8 cellular contexts compared by ENCODE assay signal in the genomic region with DNA sequence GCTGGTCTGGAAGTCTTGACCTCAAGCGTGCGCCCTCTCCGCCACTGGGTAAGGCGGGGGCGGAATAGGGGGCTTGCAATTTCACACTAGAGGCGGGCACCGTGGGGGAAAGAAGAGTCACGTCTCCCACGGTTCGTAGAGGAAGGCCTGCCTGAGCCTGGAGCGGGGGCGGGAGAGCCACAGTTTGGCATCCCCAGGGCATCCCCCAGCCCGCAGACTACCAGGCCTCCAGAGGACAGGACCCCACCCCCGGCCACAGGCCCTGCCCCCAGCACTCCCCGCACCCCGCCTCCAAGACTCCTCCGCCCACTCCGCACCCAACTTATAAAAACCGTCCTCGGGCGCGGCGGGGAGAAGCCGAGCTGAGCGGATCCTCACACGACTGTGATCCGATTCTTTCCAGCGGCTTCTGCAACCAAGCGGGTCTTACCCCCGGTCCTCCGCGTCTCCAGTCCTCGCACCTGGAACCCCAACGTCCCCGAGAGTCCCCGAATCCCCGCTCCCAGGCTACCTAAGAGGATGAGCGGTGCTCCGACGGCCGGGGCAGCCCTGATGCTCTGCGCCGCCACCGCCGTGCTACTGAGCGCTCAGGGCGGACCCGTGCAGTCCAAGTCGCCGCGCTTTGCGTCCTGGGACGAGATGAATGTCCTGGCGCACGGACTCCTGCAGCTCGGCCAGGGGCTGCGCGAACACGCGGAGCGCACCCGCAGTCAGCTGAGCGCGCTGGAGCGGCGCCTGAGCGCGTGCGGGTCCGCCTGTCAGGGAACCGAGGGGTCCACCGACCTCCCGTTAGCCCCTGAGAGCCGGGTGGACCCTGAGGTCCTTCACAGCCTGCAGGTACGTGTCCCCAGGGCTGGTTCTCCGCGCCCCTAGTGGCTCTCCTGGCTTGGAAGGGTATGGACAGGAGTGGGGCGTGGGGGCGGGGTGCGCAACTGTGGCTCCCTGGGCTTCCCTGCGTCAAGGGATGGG. TPM values are rescaled to one million over a fixed set of nuclear protein-coding genes. Genes with fewer than 3 reads are reported as not detected.
DNase-seq lines count a peak whose midpoint lies in the region; ATAC-seq and TF ChIP-seq lines count a peak whose summit lies in the region.

A gene with protein sequence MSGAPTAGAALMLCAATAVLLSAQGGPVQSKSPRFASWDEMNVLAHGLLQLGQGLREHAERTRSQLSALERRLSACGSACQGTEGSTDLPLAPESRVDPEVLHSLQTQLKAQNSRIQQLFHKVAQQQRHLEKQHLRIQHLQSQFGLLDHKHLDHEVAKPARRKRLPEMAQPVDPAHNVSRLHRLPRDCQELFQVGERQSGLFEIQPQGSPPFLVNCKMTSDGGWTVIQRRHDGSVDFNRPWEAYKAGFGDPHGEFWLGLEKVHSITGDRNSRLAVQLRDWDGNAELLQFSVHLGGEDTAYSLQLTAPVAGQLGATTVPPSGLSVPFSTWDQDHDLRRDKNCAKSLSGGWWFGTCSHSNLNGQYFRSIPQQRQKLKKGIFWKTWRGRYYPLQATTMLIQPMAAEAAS (plus strand): TSS at position 353 of the 969 bp plus-strand sequence. CDS start 167 bp downstream, at position 520.

- ATAC-seq in SK-N-SH treated with all-trans-retinoic acid at 6 μM for 48 hours, result peak; percentile 67

- TF ChIP-seq CTCF in GM06990 (IDR thresholded peaks at IDR 0.05; ENCODE audit: insufficient read depth, low read length, poor library complexity, severe bottlenecking), result peak; percentile 11

- H3K27me3 ChIP-seq in GM06990 (replicated peaks; ENCODE audit: control insufficient read depth, insufficient read depth, low read length), result no peaks in the 10 kb centered on the region; the same call in 1 of the 2 replicates

- DNase-seq in GM06990 (ENCODE audit: extremely low read depth, insufficient read length), result no peak
- DNase-seq in astrocyte of the hippocampus (ENCODE audit: low read depth, low spot score), result peak; percentile 77
- DNase-seq in hippocampal formation (lab: John Stamatoyannopoulos, UW), result peak; percentile 47 to 50
- peak; percentile 71 for DNase-seq in retina
- DNase-seq in foreskin melanocyte, result no peak
- DNase-seq in cerebellum (ENCODE audit: low spot score), result no peak
- no peak for DNase-seq in NCI-H82 treated with DMSO at 0.1 percent for 48 hours (lab: John Stamatoyannopoulos, UW; ENCODE audit: unreplicated experiment)

- peak within 1 kb of the TSS; percentile 2 for H3K4me3 ChIP-seq in GM06990 (replicated peaks; ENCODE audit: low read depth, low read length)

- H3K36me3 ChIP-seq in GM06990 (ENCODE audit: control insufficient read depth, insufficient read depth, low read length), result no peaks in the 10 kb centered on the region

TF ChIP-seq in SK-N-SH treated with all-trans-retinoic acid at 6 μM for 48 hours, 23 proteins besides CTCF, POLR2A, EP300 and RAD21:
- TF ChIP-seq ZFP3 (CRISPR knock-in tag; IDR thresholded peaks at IDR 0.05), result 0 out of 2 replicates have a peak, but pooled peaks have one; percentile 25
- no peak for TF ChIP-seq ZNF8 (CRISPR knock-in tag; IDR thresholded peaks at IDR 0.05)

RNA-seq across cellular contexts. Expression of the gene that starts here (rescaled TPM):
- total RNA-seq in cerebellum, result 0.91 TPM

Comparison
In these comparisons a context has a peak if more than half of its experiments do, and no peak if none do; other contexts are left out.
1. DNase-seq: peak in astrocyte of the hippocampus (single experiment), hippocampal formation (2 of 2) and retina (single experiment); none in GM06990 (single experiment), foreskin melanocyte (single experiment), cerebellum (single experiment) and NCI-H82 treated with DMSO at 0.1 percent for 48 hours (single experiment).